In the genomic region with DNA sequence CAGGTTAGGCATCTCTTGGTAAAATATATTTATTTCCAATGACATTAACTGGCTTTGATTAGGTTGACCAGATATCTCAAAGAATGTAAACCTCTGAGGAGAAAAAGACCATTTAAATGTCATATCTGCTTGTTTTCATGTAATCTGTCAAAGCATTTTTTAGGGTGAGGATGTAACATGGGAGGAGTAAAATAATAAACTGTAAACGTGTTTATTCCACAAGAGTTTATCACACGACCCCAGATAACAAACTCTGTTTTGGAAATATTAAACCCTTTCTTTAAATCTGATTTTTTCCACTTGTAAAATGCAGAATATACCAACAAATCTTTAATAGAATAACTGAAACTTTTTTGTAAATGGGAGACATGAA, we compare ENCODE assay signal across 17 cellular contexts. TPM values are rescaled to one million over a fixed set of nuclear protein-coding genes. Genes with fewer than 3 reads are reported as not detected.
DNase-seq lines count a peak whose midpoint lies in the region; ATAC-seq and TF ChIP-seq lines count a peak whose summit lies in the region.
"Had no signal": no experiment of that assay in that cellular context is flagged by ENCODE, and none has a peak within 500 bp of the region (broad histone marks: within the 10 kb centered on the region; RNA-seq: fewer than 3 reads in every experiment).

No MANE protein-coding gene starts in this region.

- ATAC-seq in HG02588 (IDR thresholded peaks at IDR 0.05; ENCODE audit: unreplicated experiment) (no peak), GM21381 (IDR thresholded peaks at IDR 0.05; ENCODE audit: unreplicated experiment) (no peak)
- ATAC-seq: esophagus mucosa, K562, T-cell had no signal

- peak overlapping the region; percentile 15 for H2BK15ac ChIP-seq in mesenchymal stem cell (ENCODE audit: low read depth, poor library complexity, severe bottlenecking)

- no peaks in the 10 kb centered on the region for H3K9me2 ChIP-seq in PC-9 (ENCODE audit: insufficient read depth)

- no peak overlapping the region for H2BK5ac ChIP-seq in mesenchymal stem cell (ENCODE audit: low read depth, low read length, poor library complexity, severe bottlenecking)

- H3K18ac ChIP-seq in mesenchymal stem cell (ENCODE audit: low read depth in 1 of 2, low read length in 2 of 2) = no peak overlapping the region

- H3K36me3 ChIP-seq in PC-9 (ENCODE audit: low read depth) (peaks cover 54% of the 10 kb centered on the region), mesenchymal stem cell (ENCODE audit: control insufficient read depth in 1 of 2, insufficient read depth in 2 of 2, low read depth in 1 of 2, low read length in 2 of 2) (peaks cover 9 to 10% of the 10 kb centered on the region in 2 experiments), suprapubic skin (no peaks in the 10 kb centered on the region)
- H3K36me3 ChIP-seq: neutrophil had no signal

- peak overlapping the region; percentile 75 for H3K9ac ChIP-seq in mesenchymal stem cell (ENCODE audit: low read length)

- H4K20me1 ChIP-seq in PC-9 (ENCODE audit: insufficient read depth) = no peaks in the 10 kb centered on the region

- no TSS peak for BruUV-seq in PC-9 (replicated peaks; lab: Mats Ljungman, UMichigan)

- peaks cover 67% of the 10 kb centered on the region for H3K79me2 ChIP-seq in PC-9 (ENCODE audit: low read depth)

- no peak overlapping the region for H2BK120ac ChIP-seq in mesenchymal stem cell (ENCODE audit: low read depth, low read length)

- no peak overlapping the region for H2BK12ac ChIP-seq in mesenchymal stem cell (ENCODE audit: low read length in 2 of 2)

- H3K4me2 ChIP-seq in PC-9 (peak overlapping the region; percentile 98), mesenchymal stem cell (ENCODE audit: low read length, poor library complexity, severe bottlenecking) (peak overlapping the region; percentile 56)

- H3K4ac ChIP-seq in mesenchymal stem cell (ENCODE audit: low read depth in 1 of 2, low read length in 2 of 2) = peak overlapping the region in 1 of 2 experiments; percentile 34

- WGBS in mesenchymal stem cell = no CpG with 5 or more reads among the region's 2 CpGs
- 59% methylated on average over 2 of the region's 2 CpGs for WGBS in suprapubic skin

- H3K4me1 ChIP-seq in PC-9 (replicated peaks; ENCODE audit: insufficient read depth) (peaks cover 72% of the 10 kb centered on the region), mesenchymal stem cell (ENCODE audit: control insufficient read depth, insufficient read depth, low read depth, low read length) (peaks cover 14% of the 10 kb centered on the region), suprapubic skin (peaks cover 57% of the 10 kb centered on the region)

- no peak overlapping the region for H2AK5ac ChIP-seq in mesenchymal stem cell (ENCODE audit: low read length, severe bottlenecking)

- no peak for TF ChIP-seq POLR2A in suprapubic skin (IDR thresholded peaks at IDR 0.05)

- H2AFZ ChIP-seq in PC-9 (no peak overlapping the region), mesenchymal stem cell (ENCODE audit: low read depth, low read length) (no peak overlapping the region)

- no peak for DNase-seq in PC-9
- DNase-seq in coronary artery (ENCODE audit: low spot score) = no peak
- DNase-seq in mesenchymal stem cell = no peak
- DNase-seq in suprapubic skin (ENCODE audit: low spot score in 2 of 2) = no peak
- no peak for DNase-seq in NCI-H1436 treated with DMSO at 0.1 percent for 48 hours (lab: John Stamatoyannopoulos, UW)
- DNase-seq in NCI-H187 treated with DMSO at 0.1 percent for 48 hours (lab: John Stamatoyannopoulos, UW) = no peak
- DNase-seq: activated CD4-positive, alpha-beta T cell treated with anti-CD3 and anti-CD28 coated beads, Interleukin-2, amount 10 ng/mL, durations not matched to agents 24 days and 14 days; NCI-H187; NK-92 treated with Interleukin-12 subunit alpha and Interleukin-12 subunit beta, amount 100 ng/mL, for 24 hours; stimulated activated naive CD4-positive, alpha-beta T cell; T-cell had no signal

- H3K23ac ChIP-seq in mesenchymal stem cell (ENCODE audit: low read length in 2 of 2) = no peak overlapping the region

- no peak overlapping the region for H3K14ac ChIP-seq in mesenchymal stem cell (ENCODE audit: low read length in 2 of 2)

- CTCF ChIA-PET in PC-9 (lab: Charles Lee) = interaction anchor here (0.7 kb wide), 1 partner anchor 1931 kb away, joined by 3 read pairs; no protein-coding TSS in a partner anchor

- H3K27me3 ChIP-seq in PC-9 (ENCODE audit: insufficient read depth, low read depth) (no peaks in the 10 kb centered on the region), mesenchymal stem cell (ENCODE audit: control insufficient read depth in 1 of 2, insufficient read depth in 1 of 2, low read length in 2 of 2) (no peaks in the 10 kb centered on the region), suprapubic skin (no peaks in the 10 kb centered on the region)

- no peak for TF ChIP-seq CTCF in PC-9 (conservative IDR thresholded peaks at IDR 0.05)
- no peak for TF ChIP-seq CTCF in coronary artery (IDR thresholded peaks at IDR 0.05)
- TF ChIP-seq CTCF in suprapubic skin (IDR thresholded peaks at IDR 0.05) = no peak

- H3K9me3 ChIP-seq in PC-9 (ENCODE audit: insufficient read depth, low read depth) (no peaks in the 10 kb centered on the region), mesenchymal stem cell (ENCODE audit: control insufficient read depth, low read length) (no peaks in the 10 kb centered on the region), suprapubic skin (no peaks in the 10 kb centered on the region)
- H3K9me3 ChIP-seq: neutrophil had no signal

- TF ChIP-seq EP300 in suprapubic skin (IDR thresholded peaks at IDR 0.05) = no peak

- intact Hi-C loops in PC-9 (cut with micrococcal nuclease; ENCODE audit: unreplicated experiment) = loop anchor here (2.0 kb wide), 2 partner anchors 19 to 75 kb away; no protein-coding TSS in a partner anchor

- no peak overlapping the region for H4K8ac ChIP-seq in mesenchymal stem cell (ENCODE audit: low read length)

- peak overlapping the region; percentile 92 for H3K4me3 ChIP-seq in PC-9
- H3K4me3 ChIP-seq in coronary artery = peak overlapping the region; percentile 67
- peak overlapping the region; percentile 43 to 71 for H3K4me3 ChIP-seq in mesenchymal stem cell (ENCODE audit: insufficient read depth in 1 of 2, low read depth in 1 of 2, low read length in 2 of 2)
- peak overlapping the region; percentile 45 for H3K4me3 ChIP-seq in suprapubic skin
- H3K4me3 ChIP-seq: K562 had no signal

- H3F3A ChIP-seq in PC-9 (ENCODE audit: insufficient read depth, low read depth) = peaks cover 70% of the 10 kb centered on the region

- no peak overlapping the region for H4K91ac ChIP-seq in mesenchymal stem cell (ENCODE audit: low read length)

- H3K79me1 ChIP-seq in mesenchymal stem cell (replicated peaks; ENCODE audit: low read length, poor library complexity, severe bottlenecking) = no peaks in the 10 kb centered on the region

- POLR2A ChIA-PET in PC-9 (lab: Charles Lee; ENCODE audit: unreplicated experiment) = no interaction called here

- peak overlapping the region; percentile 99 for H3K27ac ChIP-seq in PC-9
- peak overlapping the region; percentile 50 to 88 for H3K27ac ChIP-seq in coronary artery
- H3K27ac ChIP-seq in mesenchymal stem cell (ENCODE audit: low read length, poor library complexity, severe bottlenecking) = peak overlapping the region; percentile 10
- peak overlapping the region; percentile 87 for H3K27ac ChIP-seq in suprapubic skin
- H3K27ac ChIP-seq: neutrophil had no signal

RNA-seq across cellular contexts. Expression of gene TM4SF1, which starts 1.6 kb away (rescaled TPM):
- total RNA-seq in PC-9 (2021) (146 and 225 TPM in 2 replicates), suprapubic skin (10 to 100 TPM; 80.4 to 96.4 (median 83.6) TPM)
- 80.3 TPM for polyA plus RNA-seq in mesenchymal stem cell (2013, experiment 1 of 2)
- polyA plus RNA-seq in mesenchymal stem cell (2013, experiment 2 of 2) = 86.8 TPM

RNA-seq across cellular contexts. Expression of gene TM4SF18, which starts 42.4 kb away (rescaled TPM):
- total RNA-seq in PC-9 (2021) (not detected in 2 replicates), suprapubic skin (1 to 10 TPM; 1.8 to 7.9 (median 3.4) TPM)
- polyA plus RNA-seq in mesenchymal stem cell (2013, experiment 1 of 2) = 0.94 TPM
- 0.88 TPM for polyA plus RNA-seq in mesenchymal stem cell (2013, experiment 2 of 2)
- total RNA-seq: activated CD4-positive, alpha-beta T cell treated with anti-CD3 and anti-CD28 coated beads, Interleukin-2, amount 10 ng/mL, durations not matched to agents 24 days and 14 days; bronchial epithelial cell; K562; T-cell had no signal
- polyA plus RNA-seq: K562 had no signal

Comparison
In these comparisons a context has a peak if more than half of its experiments do, and no peak if none do; other contexts are left out.
1. H3K27ac ChIP-seq: peak in every context shown above with its lines; median percentile 99 in PC-9; 87 in suprapubic skin; 69 in coronary artery; 10 in mesenchymal stem cell.